ENCODE assay signal across 23 cellular contexts in genomic region chr19:15640904-15641597, GRCh38. TPM values are rescaled to one million over a fixed set of nuclear protein-coding genes. Genes with fewer than 3 reads are reported as not detected.
A peak's percentile ranks its signal among the peaks of the same experiment; 100 is the strongest.
DNase-seq lines count a peak whose midpoint lies in the region; ATAC-seq, FAIRE-seq and TF ChIP-seq lines count a peak whose summit lies in the region.
"Had no signal": no experiment of that assay in that cellular context is flagged by ENCODE, and none has a peak within 500 bp of the region (broad histone marks: within the 10 kb centered on the region; RNA-seq: fewer than 3 reads in every experiment).

No MANE protein-coding gene starts in this region.

- intact Hi-C loops in PC-9 (cut with micrococcal nuclease; ENCODE audit: unreplicated experiment): loop anchor here (1.0 to 2.0 kb wide), 4 partner anchors 32 to 196 kb away; partner anchors contain the start of gene CYP4F12

- no peak overlapping the region for H3K4me3 Mint-ChIP-seq in GM23338
- H3K4me3 Mint-ChIP-seq: CD4-positive, CD25-positive, alpha-beta regulatory T cell; naive B cell had no signal

- peaks cover 5% of the 10 kb centered on the region for H3K27me3 Mint-ChIP-seq in GM23338 (ENCODE audit: insufficient read depth, low read depth, poor library complexity)

- TSS peak; percentile 62 for BruUV-seq in PC-9 (replicated peaks; lab: Mats Ljungman, UMichigan)

- H3K79me2 ChIP-seq in PC-9 (ENCODE audit: low read depth) (0 out of 2 replicates have a peak, but pooled peaks cover 6% of the 10 kb centered on the region), GM23338 (replicated peaks; ENCODE audit: insufficient read depth) (no peaks in the 10 kb centered on the region)

- CTCF ChIA-PET in A549 (lab: Yijun Ruan, JAX) (interaction anchor here (0.6 kb wide), 1 partner anchor 500 kb away, joined by 3 read pairs; no protein-coding TSS in a partner anchor), PC-9 (lab: Charles Lee) (interaction anchor here (0.5 to 0.7 kb wide), 2 partner anchors 194 to 549 kb away, joined by 3 to 6 read pairs; no protein-coding TSS in a partner anchor)

- ATAC-seq in A549 (peak; percentile 75 to 80), omental fat pad (ENCODE audit: low FRiP score) (peak; percentile 28), GM23338 (no peak)

- TF ChIP-seq POLR2A in A549 (IDR thresholded peaks at IDR 0.05; ENCODE audit: low read length): peak; percentile 37; the same call in 1 of the 2 replicates

- no peaks in the 10 kb centered on the region for H3K9me3 ChIP-seq in A549
- no peaks in the 10 kb centered on the region for H3K9me3 ChIP-seq in PC-9 (ENCODE audit: insufficient read depth, low read depth)
- no peaks in the 10 kb centered on the region for H3K9me3 ChIP-seq in esophagus (ENCODE audit: control insufficient read depth in 2 of 2, insufficient read depth in 1 of 2, low read depth in 1 of 2, low read length in 1 of 2)
- H3K9me3 ChIP-seq: left ventricle myocardium inferior had no signal

- H2AFZ ChIP-seq in PC-9 (no peak overlapping the region), GM23338 (no peak overlapping the region)

- no peak for TF ChIP-seq EP300 in A549 (IDR thresholded peaks at IDR 0.05)

- H3F3A ChIP-seq in PC-9 (ENCODE audit: insufficient read depth, low read depth): peaks cover 24% of the 10 kb centered on the region
- no peaks in the 10 kb centered on the region for H3F3A ChIP-seq in GM23338 (replicated peaks; ENCODE audit: low read depth)

- no peak for TF ChIP-seq RAD21 in A549 (conservative IDR thresholded peaks at IDR 0.05 in 1 of 2, IDR thresholded peaks at IDR 0.05 in 1 of 2)

- no peak for FAIRE-seq in A549 (lab: Jason Lieb, UNC)
- FAIRE-seq: A204.1, endometrium, frontal cortex, GM19239 had no signal

- DNase-seq in A549 (ENCODE audit: low read depth in 1 of 2, low spot score in 1 of 2): peak in 1 of 2 experiments; percentile 76
- peak in 1 of 2 experiments; percentile 72 for DNase-seq in PC-9
- DNase-seq in omental fat pad (ENCODE audit: low spot score): no peak
- no peak for DNase-seq in GM23338 (ENCODE audit: low spot score)
- DNase-seq in Ammon's horn (ENCODE audit: low spot score): no peak
- no peak for DNase-seq in activated T-cell treated with anti-CD3 and anti-CD28 coated beads, Interleukin-2, amount 50 U/mL, for 1 hour
- DNase-seq in activated effector memory CD4-positive, alpha-beta T cell treated with anti-CD3 and anti-CD28 coated beads, Interleukin-2, amount 50 U/mL, for 16 hours: no peak
- DNase-seq: CD4-positive, CD25-positive, alpha-beta regulatory T cell; IMR-90; naive B cell; NCI-H1930; T-helper 2 cell had no signal

- H3K4me1 Mint-ChIP-seq in GM23338: no peaks in the 10 kb centered on the region
- H3K4me1 Mint-ChIP-seq: CD4-positive, CD25-positive, alpha-beta regulatory T cell had no signal

- no peaks in the 10 kb centered on the region for H3K36me3 ChIP-seq in PC-9 (ENCODE audit: low read depth)
- H3K36me3 ChIP-seq in esophagus (ENCODE audit: control insufficient read depth in 2 of 2, insufficient read depth in 2 of 2, low read length in 1 of 2): peaks cover 0 to 2% of the 10 kb centered on the region in 2 donors
- H3K36me3 ChIP-seq in GM23338 (ENCODE audit: insufficient read depth): no peaks in the 10 kb centered on the region
- H3K36me3 ChIP-seq: left ventricle myocardium inferior had no signal

- peak overlapping the region; percentile 91 to 96 for H3K27ac ChIP-seq in A549
- peak overlapping the region; percentile 95 for H3K27ac ChIP-seq in PC-9
- peak overlapping the region; percentile 90 to 97 for H3K27ac ChIP-seq in esophagus (ENCODE audit: low read depth in 2 of 2, low read length in 1 of 2)
- no peak overlapping the region for H3K27ac ChIP-seq in GM23338 (ENCODE audit: low read depth)
- H3K27ac ChIP-seq: left ventricle myocardium inferior had no signal

- TF ChIP-seq CTCF in A549 (IDR thresholded peaks at IDR 0.05): no peak
- no peak for TF ChIP-seq CTCF in PC-9 (conservative IDR thresholded peaks at IDR 0.05)
- no peak for TF ChIP-seq CTCF in omental fat pad (IDR thresholded peaks at IDR 0.05)
- no peak for TF ChIP-seq CTCF in GM23338 (conservative IDR thresholded peaks at IDR 0.05; ENCODE audit: low read depth in 2 of 2)

- POLR2A ChIA-PET in A549 (lab: Yijun Ruan, JAX): interaction anchor here (0.9 kb wide), 1 partner anchor 545 kb away, joined by 3 read pairs; no protein-coding TSS in a partner anchor
- POLR2A ChIA-PET in PC-9 (lab: Charles Lee; ENCODE audit: unreplicated experiment): interaction anchor here (0.5 to 1.0 kb wide), 5 partner anchors 8 to 551 kb away, joined by 4 to 14 read pairs (median 5); partner anchors contain the start of gene CYP4F12

- peak overlapping the region; percentile 84 for H3K4me2 ChIP-seq in A549
- peak overlapping the region; percentile 75 for H3K4me2 ChIP-seq in PC-9
- no peak overlapping the region for H3K4me2 ChIP-seq in GM23338

- no peaks in the 10 kb centered on the region for H4K20me1 ChIP-seq in PC-9 (ENCODE audit: insufficient read depth)
- no peaks in the 10 kb centered on the region for H4K20me1 ChIP-seq in GM23338 (replicated peaks; ENCODE audit: insufficient read depth)

- no peak overlapping the region for H3K27ac Mint-ChIP-seq in GM23338
- H3K27ac Mint-ChIP-seq: activated T-helper 2 cell treated with anti-CD3 and anti-CD28 coated beads, Interferon-gamma antibody, Interleukin-2, Interleukin-4, amounts not matched to agents 10 μg/mL and 5 μg/mL and 100 μg/mL, durations not matched to agents 14 hours and 24 hours and 36 hours; naive B cell had no signal

- peak overlapping the region; percentile 49 for H3K4me3 ChIP-seq in A549
- peak overlapping the region; percentile 32; the same call in 1 of the 2 replicates for H3K4me3 ChIP-seq in PC-9
- peak overlapping the region; percentile 13 to 17 for H3K4me3 ChIP-seq in esophagus (ENCODE audit: low read depth in 1 of 2, low read length in 2 of 2)
- no peak overlapping the region for H3K4me3 ChIP-seq in GM23338
- H3K4me3 ChIP-seq: left ventricle myocardium inferior had no signal

- H3K36me3 Mint-ChIP-seq in GM23338 (ENCODE audit: low read depth): peaks cover 37% of the 10 kb centered on the region
- H3K36me3 Mint-ChIP-seq: CD4-positive, CD25-positive, alpha-beta regulatory T cell; naive B cell had no signal

- H3K27me3 ChIP-seq in PC-9 (ENCODE audit: insufficient read depth, low read depth): no peaks in the 10 kb centered on the region
- no peaks in the 10 kb centered on the region for H3K27me3 ChIP-seq in esophagus (ENCODE audit: control insufficient read depth in 1 of 2, insufficient read depth in 2 of 2, low read length in 2 of 2)
- no peaks in the 10 kb centered on the region for H3K27me3 ChIP-seq in GM23338 (ENCODE audit: insufficient read depth)

- H3K9me3 Mint-ChIP-seq in GM23338: peaks cover 95% of the 10 kb centered on the region
- H3K9me3 Mint-ChIP-seq: activated T-helper 2 cell treated with anti-CD3 and anti-CD28 coated beads, Interferon-gamma antibody, Interleukin-2, Interleukin-4, amounts not matched to agents 10 μg/mL and 5 μg/mL and 100 μg/mL, durations not matched to agents 14 hours and 24 hours and 36 hours had no signal

- H3K9me2 ChIP-seq in PC-9 (ENCODE audit: insufficient read depth): no peaks in the 10 kb centered on the region
- no peaks in the 10 kb centered on the region for H3K9me2 ChIP-seq in GM23338 (ENCODE audit: insufficient read depth)

- whole genome bisulfite sequencing in A549 (ENCODE audit: missing lambda C conversion rate): 25% methylated on average over 11 of the region's 12 CpGs
- 61 to 71% methylated on average over 12 of the region's 12 CpGs for WGBS in esophagus, 2 donors

- H3K4me1 ChIP-seq in A549: peaks cover 33% of the 10 kb centered on the region
- H3K4me1 ChIP-seq in PC-9 (replicated peaks; ENCODE audit: insufficient read depth): peaks cover 42% of the 10 kb centered on the region
- peaks cover 8 to 23% of the 10 kb centered on the region in 2 donors for H3K4me1 ChIP-seq in esophagus (ENCODE audit: control insufficient read depth in 2 of 2, insufficient read depth in 2 of 2, low read length in 1 of 2)
- no peaks in the 10 kb centered on the region for H3K4me1 ChIP-seq in GM23338 (ENCODE audit: insufficient read depth)
- H3K4me1 ChIP-seq: left ventricle myocardium inferior had no signal

TF ChIP-seq in A549, 52 proteins besides CTCF, POLR2A, EP300 and RAD21 (continues in another document):
- peak; percentile 22; the same call in 1 of the 2 replicates for TF ChIP-seq HOXB13 (CRISPR knock-in tag; IDR thresholded peaks at IDR 0.05; ENCODE audit: low read depth)

TF ChIP-seq in GM23338, 12 proteins besides CTCF, POLR2A, EP300 and RAD21 (continues in another document):
- no peak for TF ChIP-seq JUNB (IDR thresholded peaks at IDR 0.05; ENCODE audit: unreplicated experiment)

RNA-seq across cellular contexts. Expression of gene CYP4F3, which starts 0.4 kb away (rescaled TPM):
- polyA plus RNA-seq in A549 (2011; rRNA removed): 32.2 and 33.2 TPM in 2 replicates
- polyA plus RNA-seq in A549 (2012; cell fraction: cytosol; rRNA removed): 6.6 and 7.4 TPM in 2 replicates
- polyA plus RNA-seq in A549 (2012; cell fraction: nucleus; rRNA removed): 61.8 and 62.5 TPM in 2 replicates
- 7.1 to 10.4 TPM (median 8.9 TPM) in 3 replicates for polyA plus RNA-seq in A549 (2017; fragmentation: RNase III; extraction: RNeasy Plus Mini Kit Qiagen cat#74134 plus additional on column Dnase treatment)
- 86.8 and 95.2 TPM in 2 replicates for polyA minus RNA-seq in A549 (2011; rRNA and poly(A)+ RNA removed)
- 57.6 and 70.7 TPM in 2 replicates for total RNA-seq in PC-9 (2021)
- 10 to 100 TPM; 11.6 to 17.1 TPM for polyA plus RNA-seq in esophagus
- total RNA-seq in omental fat pad: 10 to 100 TPM in 1 of 4 donors, 1 to 10 TPM in 2, under 1 TPM in 1; 0.31 to 11.5 (median 1.5) TPM
- not detected in 2 replicates for total RNA-seq in GM23338 (2014; rRNA removed; shearing (Covaris generic))
- polyA plus RNA-seq in GM23338 (2016; fragmentation: Nextera tagmentation; extraction: Ambion mirVana): not detected in 2 replicates
- total RNA-seq: CD4-positive, CD25-positive, alpha-beta regulatory T cell; frontal cortex; IMR-90; left ventricle myocardium inferior had no signal
- polyA plus RNA-seq: CD4-positive, CD25-positive, alpha-beta regulatory T cell; IMR-90 had no signal

RNA-seq across cellular contexts. Expression of gene CYP4F8, which starts 26.0 kb away (rescaled TPM):
- not detected in 2 replicates for polyA plus RNA-seq in A549 (2011; rRNA removed)
- polyA plus RNA-seq in A549 (2012; cell fraction: cytosol; rRNA removed): not detected in 2 replicates
- not detected in 2 replicates for polyA plus RNA-seq in A549 (2012; cell fraction: nucleus; rRNA removed)
- polyA plus RNA-seq in A549 (2017; fragmentation: RNase III; extraction: RNeasy Plus Mini Kit Qiagen cat#74134 plus additional on column Dnase treatment): not detected in 3 replicates
- not detected in 2 replicates for polyA minus RNA-seq in A549 (2011; rRNA and poly(A)+ RNA removed)
- total RNA-seq in PC-9 (2021): not detected in 2 replicates
- polyA plus RNA-seq in esophagus: under 1 TPM; 0.10 to 0.19 TPM
- total RNA-seq in omental fat pad: not detected
- total RNA-seq in GM23338 (2014; rRNA removed; shearing (Covaris generic)): not detected in 2 replicates
- not detected in 2 replicates for polyA plus RNA-seq in GM23338 (2016; fragmentation: Nextera tagmentation; extraction: Ambion mirVana)
- total RNA-seq: activated T-helper 2 cell treated with anti-CD3 and anti-CD28 coated beads, Interferon-gamma antibody, Interleukin-2, Interleukin-4, amounts not matched to agents 10 μg/mL and 5 μg/mL and 100 μg/mL, durations not matched to agents 14 hours and 24 hours and 36 hours; cardiac septum; CD4-positive, CD25-positive, alpha-beta regulatory T cell; frontal cortex; IMR-90; left ventricle myocardium inferior; NCI-H460; skeletal muscle tissue had no signal
- polyA plus RNA-seq: adipose tissue; CD4-positive, CD25-positive, alpha-beta regulatory T cell; IMR-90 had no signal

RNA-seq across cellular contexts. Expression of gene CYP4F12, which starts 31.8 kb away (rescaled TPM):
- 12.8 and 12.9 TPM in 2 replicates for polyA plus RNA-seq in A549 (2011; rRNA removed)
- polyA plus RNA-seq in A549 (2012; cell fraction: cytosol; rRNA removed): 2.9 and 3.2 TPM in 2 replicates
- polyA plus RNA-seq in A549 (2012; cell fraction: nucleus; rRNA removed): 23.8 and 28.9 TPM in 2 replicates
- polyA plus RNA-seq in A549 (2017; fragmentation: RNase III; extraction: RNeasy Plus Mini Kit Qiagen cat#74134 plus additional on column Dnase treatment): 5.0 to 6.3 TPM (median 5.6 TPM) in 3 replicates
- 27.2 and 27.4 TPM in 2 replicates for polyA minus RNA-seq in A549 (2011; rRNA and poly(A)+ RNA removed)
- total RNA-seq in PC-9 (2021): 5.7 and 8.1 TPM in 2 replicates
- 10 to 100 TPM; 31.6 to 50.0 TPM for polyA plus RNA-seq in esophagus
- total RNA-seq in omental fat pad: 10 to 100 TPM in 2 of 4 donors, 1 to 10 TPM in 2; 3.0 to 58.6 (median 11.9) TPM
- not detected in 2 replicates for total RNA-seq in GM23338 (2014; rRNA removed; shearing (Covaris generic))
- polyA plus RNA-seq in GM23338 (2016; fragmentation: Nextera tagmentation; extraction: Ambion mirVana): not detected in 2 replicates
- total RNA-seq: activated T-helper 2 cell treated with anti-CD3 and anti-CD28 coated beads, Interferon-gamma antibody, Interleukin-2, Interleukin-4, amounts not matched to agents 10 μg/mL and 5 μg/mL and 100 μg/mL, durations not matched to agents 14 hours and 24 hours and 36 hours; CD4-positive, CD25-positive, alpha-beta regulatory T cell; IMR-90; NCI-H460 had no signal
- polyA plus RNA-seq: IMR-90 had no signal
